ENCODE assay signal across 2 cellular contexts in the genomic region with DNA sequence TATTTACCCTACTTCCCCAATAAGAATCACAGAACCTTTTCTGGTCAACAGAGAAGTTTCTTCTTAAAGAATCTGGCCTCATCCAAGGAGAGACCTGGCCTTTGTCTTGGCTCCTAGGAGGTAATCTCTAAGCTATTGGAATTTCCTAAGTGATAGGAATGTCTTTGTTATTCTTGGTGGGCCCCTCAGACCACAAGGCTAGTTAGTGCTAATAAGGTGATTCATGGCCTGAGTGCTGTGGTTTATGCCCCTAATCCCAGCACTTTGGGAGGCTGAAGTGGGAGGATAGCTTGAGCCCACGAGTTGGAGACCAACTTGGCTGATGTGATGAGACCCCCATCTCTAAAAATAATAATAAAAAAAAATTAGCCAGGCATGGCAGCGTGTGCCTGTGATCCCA.
TF ChIP-seq lines count a peak whose summit lies in the region.

No MANE protein-coding gene starts in this region.

TF ChIP-seq in GM23338, 12 proteins besides CTCF, POLR2A, EP300 and RAD21:
- TF ChIP-seq, protein P1, sequence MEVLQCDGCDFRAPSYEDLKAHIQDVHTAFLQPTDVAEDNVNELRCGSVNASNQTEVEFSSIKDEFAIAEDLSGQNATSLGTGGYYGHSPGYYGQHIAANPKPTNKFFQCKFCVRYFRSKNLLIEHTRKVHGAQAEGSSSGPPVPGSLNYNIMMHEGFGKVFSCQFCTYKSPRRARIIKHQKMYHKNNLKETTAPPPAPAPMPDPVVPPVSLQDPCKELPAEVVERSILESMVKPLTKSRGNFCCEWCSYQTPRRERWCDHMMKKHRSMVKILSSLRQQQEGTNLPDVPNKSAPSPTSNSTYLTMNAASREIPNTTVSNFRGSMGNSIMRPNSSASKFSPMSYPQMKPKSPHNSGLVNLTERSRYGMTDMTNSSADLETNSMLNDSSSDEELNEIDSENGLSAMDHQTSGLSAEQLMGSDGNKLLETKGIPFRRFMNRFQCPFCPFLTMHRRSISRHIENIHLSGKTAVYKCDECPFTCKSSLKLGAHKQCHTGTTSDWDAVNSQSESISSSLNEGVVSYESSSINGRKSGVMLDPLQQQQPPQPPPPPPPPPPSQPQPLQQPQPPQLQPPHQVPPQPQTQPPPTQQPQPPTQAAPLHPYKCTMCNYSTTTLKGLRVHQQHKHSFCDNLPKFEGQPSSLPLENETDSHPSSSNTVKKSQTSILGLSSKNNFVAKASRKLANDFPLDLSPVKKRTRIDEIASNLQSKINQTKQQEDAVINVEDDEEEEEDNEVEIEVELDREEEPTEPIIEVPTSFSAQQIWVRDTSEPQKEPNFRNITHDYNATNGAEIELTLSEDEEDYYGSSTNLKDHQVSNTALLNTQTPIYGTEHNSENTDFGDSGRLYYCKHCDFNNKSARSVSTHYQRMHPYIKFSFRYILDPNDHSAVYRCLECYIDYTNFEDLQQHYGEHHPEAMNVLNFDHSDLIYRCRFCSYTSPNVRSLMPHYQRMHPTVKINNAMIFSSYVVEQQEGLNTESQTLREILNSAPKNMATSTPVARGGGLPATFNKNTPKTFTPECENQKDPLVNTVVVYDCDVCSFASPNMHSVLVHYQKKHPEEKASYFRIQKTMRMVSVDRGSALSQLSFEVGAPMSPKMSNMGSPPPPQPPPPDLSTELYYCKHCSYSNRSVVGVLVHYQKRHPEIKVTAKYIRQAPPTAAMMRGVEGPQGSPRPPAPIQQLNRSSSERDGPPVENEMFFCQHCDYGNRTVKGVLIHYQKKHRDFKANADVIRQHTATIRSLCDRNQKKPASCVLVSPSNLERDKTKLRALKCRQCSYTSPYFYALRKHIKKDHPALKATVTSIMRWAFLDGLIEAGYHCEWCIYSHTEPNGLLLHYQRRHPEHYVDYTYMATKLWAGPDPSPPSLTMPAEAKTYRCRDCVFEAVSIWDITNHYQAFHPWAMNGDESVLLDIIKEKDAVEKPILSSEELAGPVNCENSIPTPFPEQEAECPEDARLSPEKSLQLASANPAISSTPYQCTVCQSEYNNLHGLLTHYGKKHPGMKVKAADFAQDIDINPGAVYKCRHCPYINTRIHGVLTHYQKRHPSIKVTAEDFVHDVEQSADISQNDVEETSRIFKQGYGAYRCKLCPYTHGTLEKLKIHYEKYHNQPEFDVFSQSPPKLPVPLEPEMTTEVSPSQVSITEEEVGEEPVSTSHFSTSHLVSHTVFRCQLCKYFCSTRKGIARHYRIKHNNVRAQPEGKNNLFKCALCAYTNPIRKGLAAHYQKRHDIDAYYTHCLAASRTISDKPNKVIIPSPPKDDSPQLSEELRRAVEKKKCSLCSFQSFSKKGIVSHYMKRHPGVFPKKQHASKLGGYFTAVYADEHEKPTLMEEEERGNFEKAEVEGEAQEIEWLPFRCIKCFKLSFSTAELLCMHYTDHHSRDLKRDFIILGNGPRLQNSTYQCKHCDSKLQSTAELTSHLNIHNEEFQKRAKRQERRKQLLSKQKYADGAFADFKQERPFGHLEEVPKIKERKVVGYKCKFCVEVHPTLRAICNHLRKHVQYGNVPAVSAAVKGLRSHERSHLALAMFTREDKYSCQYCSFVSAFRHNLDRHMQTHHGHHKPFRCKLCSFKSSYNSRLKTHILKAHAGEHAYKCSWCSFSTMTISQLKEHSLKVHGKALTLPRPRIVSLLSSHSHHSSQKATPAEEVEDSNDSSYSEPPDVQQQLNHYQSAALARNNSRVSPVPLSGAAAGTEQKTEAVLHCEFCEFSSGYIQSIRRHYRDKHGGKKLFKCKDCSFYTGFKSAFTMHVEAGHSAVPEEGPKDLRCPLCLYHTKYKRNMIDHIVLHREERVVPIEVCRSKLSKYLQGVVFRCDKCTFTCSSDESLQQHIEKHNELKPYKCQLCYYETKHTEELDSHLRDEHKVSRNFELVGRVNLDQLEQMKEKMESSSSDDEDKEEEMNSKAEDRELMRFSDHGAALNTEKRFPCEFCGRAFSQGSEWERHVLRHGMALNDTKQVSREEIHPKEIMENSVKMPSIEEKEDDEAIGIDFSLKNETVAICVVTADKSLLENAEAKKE (CRISPR knock-in tag; IDR thresholded peaks at IDR 0.05): peak; percentile 99
- peak; percentile 79; the same call in 1 of the 2 replicates for TF ChIP-seq ZNF114 (CRISPR knock-in tag; IDR thresholded peaks at IDR 0.05)
- TF ChIP-seq JUNB (IDR thresholded peaks at IDR 0.05; ENCODE audit: unreplicated experiment): no peak

TF ChIP-seq in WTC11, 78 proteins besides CTCF, POLR2A, EP300 and RAD21 (continues in another document):
- TF ChIP-seq, protein P2, sequence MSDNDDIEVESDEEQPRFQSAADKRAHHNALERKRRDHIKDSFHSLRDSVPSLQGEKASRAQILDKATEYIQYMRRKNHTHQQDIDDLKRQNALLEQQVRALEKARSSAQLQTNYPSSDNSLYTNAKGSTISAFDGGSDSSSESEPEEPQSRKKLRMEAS (CRISPR knock-in tag; IDR thresholded peaks at IDR 0.05): no peak
- TF ChIP-seq ATF1 (CRISPR knock-in tag; IDR thresholded peaks at IDR 0.05): no peak
- TF ChIP-seq, protein P3, sequence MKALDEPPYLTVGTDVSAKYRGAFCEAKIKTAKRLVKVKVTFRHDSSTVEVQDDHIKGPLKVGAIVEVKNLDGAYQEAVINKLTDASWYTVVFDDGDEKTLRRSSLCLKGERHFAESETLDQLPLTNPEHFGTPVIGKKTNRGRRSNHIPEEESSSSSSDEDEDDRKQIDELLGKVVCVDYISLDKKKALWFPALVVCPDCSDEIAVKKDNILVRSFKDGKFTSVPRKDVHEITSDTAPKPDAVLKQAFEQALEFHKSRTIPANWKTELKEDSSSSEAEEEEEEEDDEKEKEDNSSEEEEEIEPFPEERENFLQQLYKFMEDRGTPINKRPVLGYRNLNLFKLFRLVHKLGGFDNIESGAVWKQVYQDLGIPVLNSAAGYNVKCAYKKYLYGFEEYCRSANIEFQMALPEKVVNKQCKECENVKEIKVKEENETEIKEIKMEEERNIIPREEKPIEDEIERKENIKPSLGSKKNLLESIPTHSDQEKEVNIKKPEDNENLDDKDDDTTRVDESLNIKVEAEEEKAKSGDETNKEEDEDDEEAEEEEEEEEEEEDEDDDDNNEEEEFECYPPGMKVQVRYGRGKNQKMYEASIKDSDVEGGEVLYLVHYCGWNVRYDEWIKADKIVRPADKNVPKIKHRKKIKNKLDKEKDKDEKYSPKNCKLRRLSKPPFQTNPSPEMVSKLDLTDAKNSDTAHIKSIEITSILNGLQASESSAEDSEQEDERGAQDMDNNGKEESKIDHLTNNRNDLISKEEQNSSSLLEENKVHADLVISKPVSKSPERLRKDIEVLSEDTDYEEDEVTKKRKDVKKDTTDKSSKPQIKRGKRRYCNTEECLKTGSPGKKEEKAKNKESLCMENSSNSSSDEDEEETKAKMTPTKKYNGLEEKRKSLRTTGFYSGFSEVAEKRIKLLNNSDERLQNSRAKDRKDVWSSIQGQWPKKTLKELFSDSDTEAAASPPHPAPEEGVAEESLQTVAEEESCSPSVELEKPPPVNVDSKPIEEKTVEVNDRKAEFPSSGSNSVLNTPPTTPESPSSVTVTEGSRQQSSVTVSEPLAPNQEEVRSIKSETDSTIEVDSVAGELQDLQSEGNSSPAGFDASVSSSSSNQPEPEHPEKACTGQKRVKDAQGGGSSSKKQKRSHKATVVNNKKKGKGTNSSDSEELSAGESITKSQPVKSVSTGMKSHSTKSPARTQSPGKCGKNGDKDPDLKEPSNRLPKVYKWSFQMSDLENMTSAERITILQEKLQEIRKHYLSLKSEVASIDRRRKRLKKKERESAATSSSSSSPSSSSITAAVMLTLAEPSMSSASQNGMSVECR (CRISPR knock-in tag; IDR thresholded peaks at IDR 0.05; ENCODE audit: borderline replicate concordance): no peak
- no peak for TF ChIP-seq ZNF317 (CRISPR knock-in tag; IDR thresholded peaks at IDR 0.05; ENCODE audit: borderline replicate concordance, low read depth)
- TF ChIP-seq JUN (CRISPR knock-in tag; IDR thresholded peaks at IDR 0.05): no peak
- TF ChIP-seq SOX15 (CRISPR knock-in tag; IDR thresholded peaks at IDR 0.05): no peak
- 0 out of 2 replicates have a peak, but pooled peaks have one; percentile 31 for TF ChIP-seq MYBL2 (CRISPR knock-in tag; IDR thresholded peaks at IDR 0.05)
- no peak for TF ChIP-seq ZBTB21 (CRISPR knock-in tag; IDR thresholded peaks at IDR 0.05; ENCODE audit: borderline replicate concordance)
- TF ChIP-seq ZNF671 (CRISPR knock-in tag; IDR thresholded peaks at IDR 0.05): no peak
- no peak for TF ChIP-seq OVOL2 (CRISPR knock-in tag; IDR thresholded peaks at IDR 0.05; ENCODE audit: borderline replicate concordance)
- peak; percentile 33; the same call in 1 of the 2 replicates for TF ChIP-seq ZNF423 (CRISPR knock-in tag; IDR thresholded peaks at IDR 0.05)
- TF ChIP-seq, protein P4, sequence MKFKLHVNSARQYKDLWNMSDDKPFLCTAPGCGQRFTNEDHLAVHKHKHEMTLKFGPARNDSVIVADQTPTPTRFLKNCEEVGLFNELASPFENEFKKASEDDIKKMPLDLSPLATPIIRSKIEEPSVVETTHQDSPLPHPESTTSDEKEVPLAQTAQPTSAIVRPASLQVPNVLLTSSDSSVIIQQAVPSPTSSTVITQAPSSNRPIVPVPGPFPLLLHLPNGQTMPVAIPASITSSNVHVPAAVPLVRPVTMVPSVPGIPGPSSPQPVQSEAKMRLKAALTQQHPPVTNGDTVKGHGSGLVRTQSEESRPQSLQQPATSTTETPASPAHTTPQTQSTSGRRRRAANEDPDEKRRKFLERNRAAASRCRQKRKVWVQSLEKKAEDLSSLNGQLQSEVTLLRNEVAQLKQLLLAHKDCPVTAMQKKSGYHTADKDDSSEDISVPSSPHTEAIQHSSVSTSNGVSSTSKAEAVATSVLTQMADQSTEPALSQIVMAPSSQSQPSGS (CRISPR knock-in tag; IDR thresholded peaks at IDR 0.05; ENCODE audit: borderline replicate concordance, low read depth): no peak
- no peak for TF ChIP-seq NR2C2 (CRISPR knock-in tag; IDR thresholded peaks at IDR 0.05)
- no peak for TF ChIP-seq RELA (CRISPR knock-in tag; IDR thresholded peaks at IDR 0.05; ENCODE audit: borderline replicate concordance)
- TF ChIP-seq GTF2I (CRISPR knock-in tag; conservative IDR thresholded peaks at IDR 0.05): peak; percentile 66; the same call in 1 of the 2 replicates
- TF ChIP-seq, protein P5, sequence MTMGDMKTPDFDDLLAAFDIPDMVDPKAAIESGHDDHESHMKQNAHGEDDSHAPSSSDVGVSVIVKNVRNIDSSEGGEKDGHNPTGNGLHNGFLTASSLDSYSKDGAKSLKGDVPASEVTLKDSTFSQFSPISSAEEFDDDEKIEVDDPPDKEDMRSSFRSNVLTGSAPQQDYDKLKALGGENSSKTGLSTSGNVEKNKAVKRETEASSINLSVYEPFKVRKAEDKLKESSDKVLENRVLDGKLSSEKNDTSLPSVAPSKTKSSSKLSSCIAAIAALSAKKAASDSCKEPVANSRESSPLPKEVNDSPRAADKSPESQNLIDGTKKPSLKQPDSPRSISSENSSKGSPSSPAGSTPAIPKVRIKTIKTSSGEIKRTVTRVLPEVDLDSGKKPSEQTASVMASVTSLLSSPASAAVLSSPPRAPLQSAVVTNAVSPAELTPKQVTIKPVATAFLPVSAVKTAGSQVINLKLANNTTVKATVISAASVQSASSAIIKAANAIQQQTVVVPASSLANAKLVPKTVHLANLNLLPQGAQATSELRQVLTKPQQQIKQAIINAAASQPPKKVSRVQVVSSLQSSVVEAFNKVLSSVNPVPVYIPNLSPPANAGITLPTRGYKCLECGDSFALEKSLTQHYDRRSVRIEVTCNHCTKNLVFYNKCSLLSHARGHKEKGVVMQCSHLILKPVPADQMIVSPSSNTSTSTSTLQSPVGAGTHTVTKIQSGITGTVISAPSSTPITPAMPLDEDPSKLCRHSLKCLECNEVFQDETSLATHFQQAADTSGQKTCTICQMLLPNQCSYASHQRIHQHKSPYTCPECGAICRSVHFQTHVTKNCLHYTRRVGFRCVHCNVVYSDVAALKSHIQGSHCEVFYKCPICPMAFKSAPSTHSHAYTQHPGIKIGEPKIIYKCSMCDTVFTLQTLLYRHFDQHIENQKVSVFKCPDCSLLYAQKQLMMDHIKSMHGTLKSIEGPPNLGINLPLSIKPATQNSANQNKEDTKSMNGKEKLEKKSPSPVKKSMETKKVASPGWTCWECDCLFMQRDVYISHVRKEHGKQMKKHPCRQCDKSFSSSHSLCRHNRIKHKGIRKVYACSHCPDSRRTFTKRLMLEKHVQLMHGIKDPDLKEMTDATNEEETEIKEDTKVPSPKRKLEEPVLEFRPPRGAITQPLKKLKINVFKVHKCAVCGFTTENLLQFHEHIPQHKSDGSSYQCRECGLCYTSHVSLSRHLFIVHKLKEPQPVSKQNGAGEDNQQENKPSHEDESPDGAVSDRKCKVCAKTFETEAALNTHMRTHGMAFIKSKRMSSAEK (CRISPR knock-in tag; IDR thresholded peaks at IDR 0.05; ENCODE audit: borderline replicate concordance): no peak
- TF ChIP-seq NFATC4 (CRISPR knock-in tag; IDR thresholded peaks at IDR 0.05): no peak
- TF ChIP-seq, protein P6, sequence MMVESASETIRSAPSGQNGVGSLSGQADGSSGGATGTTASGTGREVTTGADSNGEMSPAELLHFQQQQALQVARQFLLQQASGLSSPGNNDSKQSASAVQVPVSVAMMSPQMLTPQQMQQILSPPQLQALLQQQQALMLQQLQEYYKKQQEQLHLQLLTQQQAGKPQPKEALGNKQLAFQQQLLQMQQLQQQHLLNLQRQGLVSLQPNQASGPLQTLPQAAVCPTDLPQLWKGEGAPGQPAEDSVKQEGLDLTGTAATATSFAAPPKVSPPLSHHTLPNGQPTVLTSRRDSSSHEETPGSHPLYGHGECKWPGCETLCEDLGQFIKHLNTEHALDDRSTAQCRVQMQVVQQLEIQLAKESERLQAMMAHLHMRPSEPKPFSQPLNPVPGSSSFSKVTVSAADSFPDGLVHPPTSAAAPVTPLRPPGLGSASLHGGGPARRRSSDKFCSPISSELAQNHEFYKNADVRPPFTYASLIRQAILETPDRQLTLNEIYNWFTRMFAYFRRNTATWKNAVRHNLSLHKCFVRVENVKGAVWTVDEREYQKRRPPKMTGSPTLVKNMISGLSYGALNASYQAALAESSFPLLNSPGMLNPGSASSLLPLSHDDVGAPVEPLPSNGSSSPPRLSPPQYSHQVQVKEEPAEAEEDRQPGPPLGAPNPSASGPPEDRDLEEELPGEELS (CRISPR knock-in tag; IDR thresholded peaks at IDR 0.05): no peak
- no peak for TF ChIP-seq HMGA2 (CRISPR knock-in tag; IDR thresholded peaks at IDR 0.05)
- no peak for TF ChIP-seq ZNF263 (CRISPR knock-in tag; IDR thresholded peaks at IDR 0.05; ENCODE audit: low read depth)
- TF ChIP-seq CBFB (CRISPR knock-in tag; IDR thresholded peaks at IDR 0.05; ENCODE audit: low read depth): no peak
- peak; percentile 77; the same call in 1 of the 2 replicates for TF ChIP-seq TEAD1 (CRISPR knock-in tag; IDR thresholded peaks at IDR 0.05)
- TF ChIP-seq, protein P7, sequence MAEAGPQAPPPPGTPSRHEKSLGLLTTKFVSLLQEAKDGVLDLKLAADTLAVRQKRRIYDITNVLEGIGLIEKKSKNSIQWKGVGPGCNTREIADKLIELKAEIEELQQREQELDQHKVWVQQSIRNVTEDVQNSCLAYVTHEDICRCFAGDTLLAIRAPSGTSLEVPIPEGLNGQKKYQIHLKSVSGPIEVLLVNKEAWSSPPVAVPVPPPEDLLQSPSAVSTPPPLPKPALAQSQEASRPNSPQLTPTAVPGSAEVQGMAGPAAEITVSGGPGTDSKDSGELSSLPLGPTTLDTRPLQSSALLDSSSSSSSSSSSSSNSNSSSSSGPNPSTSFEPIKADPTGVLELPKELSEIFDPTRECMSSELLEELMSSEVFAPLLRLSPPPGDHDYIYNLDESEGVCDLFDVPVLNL (CRISPR knock-in tag; IDR thresholded peaks at IDR 0.05; ENCODE audit: borderline replicate concordance, low read depth): no peak
- TF ChIP-seq, protein P8, sequence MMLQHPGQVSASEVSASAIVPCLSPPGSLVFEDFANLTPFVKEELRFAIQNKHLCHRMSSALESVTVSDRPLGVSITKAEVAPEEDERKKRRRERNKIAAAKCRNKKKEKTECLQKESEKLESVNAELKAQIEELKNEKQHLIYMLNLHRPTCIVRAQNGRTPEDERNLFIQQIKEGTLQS (CRISPR knock-in tag; conservative IDR thresholded peaks at IDR 0.05): no peak
